14 cellular contexts compared by ENCODE assay signal in the genomic region with DNA sequence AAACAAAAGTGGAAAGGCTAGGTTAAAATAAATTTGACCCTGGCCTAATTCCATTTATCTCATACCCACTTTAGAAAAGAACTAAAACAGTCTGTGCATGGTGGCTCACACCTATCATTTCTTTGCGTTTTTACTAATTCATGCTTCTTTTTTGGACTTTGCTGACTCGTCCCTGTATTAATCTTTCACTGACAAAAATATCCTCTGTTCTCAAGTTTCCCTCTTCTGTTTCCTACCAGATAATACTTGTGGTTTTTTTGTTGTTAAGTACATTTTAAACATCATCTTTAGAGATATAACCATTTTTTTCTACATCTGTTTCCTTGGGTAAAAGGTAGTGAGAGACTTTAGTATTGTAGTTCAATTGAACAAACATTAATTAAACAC. TPM values are rescaled to one million over a fixed set of nuclear protein-coding genes. Genes with fewer than 3 reads are reported as not detected.
DNase-seq lines count a peak whose midpoint lies in the region; ATAC-seq and TF ChIP-seq lines count a peak whose summit lies in the region.
"Had no signal": no experiment of that assay in that cellular context is flagged by ENCODE, and none has a peak within 500 bp of the region (broad histone marks: within the 10 kb centered on the region; RNA-seq: fewer than 3 reads in every experiment).

No MANE protein-coding gene starts in this region.

- no peaks in the 10 kb centered on the region for H3K27me3 ChIP-seq in CD4-positive, alpha-beta T cell (ENCODE audit: control insufficient read depth, insufficient read depth, low read length)
- no peaks in the 10 kb centered on the region for H3K27me3 ChIP-seq in IMR-90 (ENCODE audit: control insufficient read depth, insufficient read depth, low read length)
- H3K27me3 ChIP-seq: neural progenitor cell had no signal

- 0 out of 2 replicates have a peak, but pooled peaks cover 1% of the 10 kb centered on the region for H3K9me1 ChIP-seq in IMR-90 (ENCODE audit: insufficient read depth, low read length)

- WGBS in IMR-90 (ENCODE audit: extremely low coverage in 2 of 2, insufficient read length in 1 of 2), 2 experiments: no CpG with 5 or more reads among the region's 2 CpGs

- no peak overlapping the region for H2AFZ ChIP-seq in IMR-90 (replicated peaks; ENCODE audit: low read length, poor library complexity)
- H2AFZ ChIP-seq: neural progenitor cell, PC-9 had no signal

- H4K8ac ChIP-seq in IMR-90 (ENCODE audit: low read depth in 2 of 2, low read length in 2 of 2): peak overlapping the region in 1 of 2 experiments; percentile 6; a peak in 1 of 4 replicates

- H4K20me1 ChIP-seq in IMR-90 (ENCODE audit: insufficient read depth, low read length): peaks cover 2% of the 10 kb centered on the region; the same call in 1 of the 2 replicates

- H2AK5ac ChIP-seq in IMR-90 (ENCODE audit: low read depth, low read length): no peak overlapping the region

- no peak overlapping the region for H3K9ac ChIP-seq in IMR-90 (ENCODE audit: low read depth, low read length)
- H3K9ac ChIP-seq: neural progenitor cell had no signal

- CTCF ChIA-PET in CD4-positive, alpha-beta T cell (lab: Charles Lee): interaction anchor here (1.2 kb wide), 1 partner anchor 18 kb away, joined by 3 read pairs; no protein-coding TSS in a partner anchor
- CTCF ChIA-PET in IMR-90 (lab: Yijun Ruan, JAX): interaction anchor here (0.6 kb wide), 1 partner anchor 46 kb away, joined by 3 read pairs; no protein-coding TSS in a partner anchor

- H3K79me1 ChIP-seq in IMR-90 (ENCODE audit: low read depth in 1 of 2, low read length in 2 of 2): peaks cover 23 to 60% of the 10 kb centered on the region in 2 experiments

- no peak overlapping the region for H3K4me3 ChIP-seq in IMR-90 (ENCODE audit: insufficient read depth, low read depth, low read length)
- H3K4me3 ChIP-seq: neural progenitor cell, PC-9 had no signal

- H2AK9ac ChIP-seq in IMR-90 (replicated peaks; ENCODE audit: low read depth, low read length, poor library complexity): no peak overlapping the region

- no peak overlapping the region for H4K5ac ChIP-seq in IMR-90 (ENCODE audit: low read depth, low read length)

- H4K91ac ChIP-seq in IMR-90 (ENCODE audit: insufficient read depth, low read depth, low read length): no peak overlapping the region

- H3K18ac ChIP-seq in IMR-90 (ENCODE audit: low read depth, low read length): no peak overlapping the region

- no peaks in the 10 kb centered on the region for H3K36me3 ChIP-seq in IMR-90 (ENCODE audit: control insufficient read depth, insufficient read depth, low read length)
- H3K36me3 ChIP-seq: neural progenitor cell had no signal

- TF ChIP-seq POLR2A in IMR-90 (IDR thresholded peaks at IDR 0.05; ENCODE audit: low read depth, low read length): no peak

- no peak overlapping the region for H2BK20ac ChIP-seq in IMR-90 (ENCODE audit: low read depth, low read length)

- H3K27me3 Mint-ChIP-seq in CD4-positive, alpha-beta T cell: no peaks in the 10 kb centered on the region
- H3K27me3 Mint-ChIP-seq in activated T-helper 17 cell treated with anti-CD3 and anti-CD28 coated beads, Interleukin-2, amount 50 U/mL, for 72 hours: no peaks in the 10 kb centered on the region
- H3K27me3 Mint-ChIP-seq in naive B cell: no peaks in the 10 kb centered on the region

- peaks cover 83% of the 10 kb centered on the region for H3K4me1 Mint-ChIP-seq in CD4-positive, alpha-beta T cell (ENCODE audit: low read depth)
- peaks cover 31% of the 10 kb centered on the region for H3K4me1 Mint-ChIP-seq in activated T-helper 17 cell treated with anti-CD3 and anti-CD28 coated beads, Interleukin-2, amount 50 U/mL, for 72 hours
- H3K4me1 Mint-ChIP-seq in naive B cell: peaks cover 57 to 84% (median 66%) of the 10 kb centered on the region in 3 donors

- intact Hi-C loops in CD4-positive, alpha-beta T cell (cut with DNase I, micrococcal nuclease): loop anchor here in 1 of 2 experiments (10.0 kb wide), 1 partner anchor 1613 kb away; a partner anchor contains a TSS
- intact Hi-C loops in IMR-90 (cut with micrococcal nuclease): no loop called here

- no peak for TF ChIP-seq RAD21 in IMR-90 (IDR thresholded peaks at IDR 0.05; ENCODE audit: low read length)

- H2BK120ac ChIP-seq in IMR-90 (ENCODE audit: low read depth, low read length): no peak overlapping the region

- dilution Hi-C loops in IMR-90 (cut with HindIII; ENCODE audit: low sequenced_read_pairs, unreplicated experiment): no loop called here

- no peak overlapping the region for H3K4ac ChIP-seq in IMR-90 (ENCODE audit: low read depth, low read length)

- H3K4me2 ChIP-seq in IMR-90 (ENCODE audit: low read depth, low read length): peak overlapping the region; percentile 65; the same call in 1 of the 2 replicates
- H3K4me2 ChIP-seq: neural progenitor cell, PC-9 had no signal

- H3K27ac Mint-ChIP-seq in CD4-positive, alpha-beta T cell: peak overlapping the region; percentile 81
- peak overlapping the region; percentile 66 for H3K27ac Mint-ChIP-seq in activated T-helper 17 cell treated with anti-CD3 and anti-CD28 coated beads, Interleukin-2, amount 50 U/mL, for 72 hours
- H3K27ac Mint-ChIP-seq in naive B cell: peak overlapping the region; percentile 53 to 88 (median 80)
- H3K27ac Mint-ChIP-seq: neural progenitor cell had no signal

- DNase-seq in CD4-positive, alpha-beta T cell: no peak
- peak; percentile 38 for DNase-seq in IMR-90
- DNase-seq in naive B cell: no peak
- DNase-seq in glomerular visceral epithelial cell (ENCODE audit: extremely low spot score): no peak
- no peak for DNase-seq in hepatic stellate cell (ENCODE audit: low spot score)
- DNase-seq: Caco-2; central memory CD4-positive, alpha-beta T cell; kidney; NCI-H2171; PC-9 had no signal

- in situ Hi-C loops in IMR-90 (cut with MboI; ENCODE audit: low sequenced_read_pairs): no loop called here

- POLR2A ChIA-PET in CD4-positive, alpha-beta T cell (lab: Charles Lee): no interaction called here
- POLR2A ChIA-PET in IMR-90 (lab: Charles Lee; ENCODE audit: unreplicated experiment): no interaction called here

- H3K4me1 ChIP-seq in IMR-90 (ENCODE audit: control insufficient read depth, insufficient read depth, low read length): peaks cover 11% of the 10 kb centered on the region
- H3K4me1 ChIP-seq: neural progenitor cell had no signal

- 0 out of 3 replicates have a peak overlapping the region, but pooled peaks have one; percentile 11 for H2BK15ac ChIP-seq in IMR-90 (ENCODE audit: low read depth, low read length)

- no peak for ATAC-seq in CD4-positive, alpha-beta T cell (ENCODE audit: poor library complexity)
- no peak for ATAC-seq in IMR-90 (ENCODE audit: low read depth)
- no peak for ATAC-seq in activated T-helper 17 cell treated with anti-CD3 and anti-CD28 coated beads, Interleukin-2, amount 50 U/mL, for 72 hours (replicated peaks)
- ATAC-seq in naive B cell (ENCODE audit: low read depth in 2 of 2): no peak
- ATAC-seq in GM18517 (IDR thresholded peaks at IDR 0.05; ENCODE audit: unreplicated experiment): no peak
- ATAC-seq in HG03378 (IDR thresholded peaks at IDR 0.05; ENCODE audit: unreplicated experiment): no peak

- no peaks in the 10 kb centered on the region for H3K9me3 Mint-ChIP-seq in CD4-positive, alpha-beta T cell
- no peaks in the 10 kb centered on the region for H3K9me3 Mint-ChIP-seq in activated T-helper 17 cell treated with anti-CD3 and anti-CD28 coated beads, Interleukin-2, amount 50 U/mL, for 72 hours
- H3K9me3 Mint-ChIP-seq in naive B cell: no peaks in the 10 kb centered on the region
- H3K9me3 Mint-ChIP-seq: neural progenitor cell had no signal

- no peaks in the 10 kb centered on the region for H3K9me3 ChIP-seq in CD4-positive, alpha-beta T cell (ENCODE audit: control insufficient read depth, low read length)
- no peaks in the 10 kb centered on the region for H3K9me3 ChIP-seq in IMR-90 (ENCODE audit: control insufficient read depth, insufficient read depth, low read length)
- H3K9me3 ChIP-seq: Caco-2 had no signal

- H3K56ac ChIP-seq in IMR-90 (ENCODE audit: extremely low read depth, insufficient read depth, low read length): no peak overlapping the region

- H3K23ac ChIP-seq in IMR-90 (ENCODE audit: low read depth, low read length): no peak overlapping the region

- peak overlapping the region; percentile 36 for H3K4me3 Mint-ChIP-seq in CD4-positive, alpha-beta T cell
- peak overlapping the region; percentile 60 for H3K4me3 Mint-ChIP-seq in activated T-helper 17 cell treated with anti-CD3 and anti-CD28 coated beads, Interleukin-2, amount 50 U/mL, for 72 hours
- H3K4me3 Mint-ChIP-seq in naive B cell: peak overlapping the region in 6 of 8 donors; percentile 3 to 60 (median 46)
- H3K4me3 Mint-ChIP-seq: neural progenitor cell had no signal

- H3K27ac ChIP-seq in CD4-positive, alpha-beta T cell (ENCODE audit: low read depth, low read length): no peak overlapping the region
- no peak overlapping the region for H3K27ac ChIP-seq in IMR-90 (ENCODE audit: insufficient read depth, low read length)
- H3K27ac ChIP-seq: neural progenitor cell, PC-9 had no signal

- peaks cover 50% of the 10 kb centered on the region for H3K36me3 Mint-ChIP-seq in CD4-positive, alpha-beta T cell (ENCODE audit: low read depth)
- H3K36me3 Mint-ChIP-seq in activated T-helper 17 cell treated with anti-CD3 and anti-CD28 coated beads, Interleukin-2, amount 50 U/mL, for 72 hours (ENCODE audit: low read depth): peaks cover 42% of the 10 kb centered on the region
- H3K36me3 Mint-ChIP-seq in naive B cell: peaks cover 2 to 4% of the 10 kb centered on the region in 2 donors

- BruUV-seq in IMR-90 (replicated peaks; lab: Mats Ljungman, UMichigan): no TSS peak

- no peak overlapping the region for H3K14ac ChIP-seq in IMR-90 (replicated peaks; ENCODE audit: low read depth, low read length)

- H2BK5ac ChIP-seq in IMR-90 (ENCODE audit: low read depth, low read length, poor library complexity, severe bottlenecking): peak overlapping the region; percentile 37

- no peak for TF ChIP-seq CTCF in CD4-positive, alpha-beta T cell (IDR thresholded peaks at IDR 0.05)
- TF ChIP-seq CTCF in IMR-90 (conservative IDR thresholded peaks at IDR 0.05; ENCODE audit: low read depth, low read length): no peak

RNA-seq across cellular contexts. Expression of a gene that starts 11.5 kb away (rescaled TPM):
- total RNA-seq in CD4-positive, alpha-beta T cell: 10 to 100 TPM; 71.9 to 72.6 TPM
- total RNA-seq in IMR-90 (2012; rRNA removed): 25.5 and 32.8 TPM in 2 replicates
- polyA plus RNA-seq in IMR-90 (2012; rRNA removed) (14.6 and 15.4 TPM in 2 replicates), naive B cell (ENCODE audit: low read depth in 6 of 6) (10 to 100 TPM; 24.1 to 61.5 (median 45.4) TPM)
- 5.6 and 7.6 TPM in 2 replicates for polyA plus RNA-seq in IMR-90 (2012; cell fraction: cytosol; rRNA removed)
- polyA plus RNA-seq in IMR-90 (2012; cell fraction: nucleus; rRNA removed; ENCODE audit: low replicate concordance): 8.0 and 21.3 TPM in 2 replicates
- total RNA-seq in activated T-helper 17 cell treated with anti-CD3 and anti-CD28 coated beads, Interleukin-2, amount 50 U/mL, for 72 hours: 10 to 100 TPM; 33.6 to 36.4 TPM

RNA-seq across cellular contexts. Expression of a gene that starts 11.7 kb away (rescaled TPM):
- 1 to 10 TPM; 8.0 to 9.0 TPM for total RNA-seq in CD4-positive, alpha-beta T cell
- 13.3 and 22.8 TPM in 2 replicates for total RNA-seq in IMR-90 (2012; rRNA removed)
- polyA plus RNA-seq in IMR-90 (2012; rRNA removed) (13.7 and 15.7 TPM in 2 replicates), naive B cell (ENCODE audit: low read depth in 6 of 6) (10 to 100 TPM; 19.2 to 24.0 (median 22.6) TPM)
- polyA plus RNA-seq in IMR-90 (2012; cell fraction: cytosol; rRNA removed): 5.1 and 6.2 TPM in 2 replicates
- polyA plus RNA-seq in IMR-90 (2012; cell fraction: nucleus; rRNA removed; ENCODE audit: low replicate concordance): 4.6 and 8.7 TPM in 2 replicates
- total RNA-seq in activated T-helper 17 cell treated with anti-CD3 and anti-CD28 coated beads, Interleukin-2, amount 50 U/mL, for 72 hours: 10 to 100 TPM; 10.5 to 23.4 TPM
